ENCODE assay signal across 11 cellular contexts in genomic region chr7:137873524-137873923, GRCh38. TPM values are rescaled to one million over a fixed set of nuclear protein-coding genes. Genes with fewer than 3 reads are reported as not detected.
DNase-seq lines count a peak whose midpoint lies in the region; ATAC-seq and TF ChIP-seq lines count a peak whose summit lies in the region.
"Had no signal": no experiment of that assay in that cellular context is flagged by ENCODE, and none has a peak within 500 bp of the region (broad histone marks: within the 10 kb centered on the region; RNA-seq: fewer than 3 reads in every experiment).

No MANE protein-coding gene starts in this region.

- CTCF ChIA-PET in AG04449 (lab: Yijun Ruan, JAX): interaction anchor here (1.5 to 2.5 kb wide), 2 partner anchors 135 to 217 kb away, joined by 5 to 7 read pairs; no protein-coding TSS in a partner anchor

- TF ChIP-seq CTCF in AG04449 (IDR thresholded peaks at IDR 0.05; ENCODE audit: insufficient read depth, low read length, missing control alignments): no peak
- TF ChIP-seq CTCF in glutamatergic neuron (IDR thresholded peaks at IDR 0.05; ENCODE audit: partially characterized antibody, unreplicated experiment): no peak

- peaks cover 21% of the 10 kb centered on the region for H3K4me1 Mint-ChIP-seq in activated T-helper 2 cell treated with anti-CD3 and anti-CD28 coated beads, Interferon-gamma antibody, Interleukin-2, Interleukin-4, amounts not matched to agents 10 μg/mL and 5 μg/mL and 100 μg/mL, durations not matched to agents 14 hours and 24 hours and 36 hours (ENCODE audit: low read depth)
- peaks cover 13% of the 10 kb centered on the region for H3K4me1 Mint-ChIP-seq in glutamatergic neuron (ENCODE audit: low read depth, unreplicated experiment)

- POLR2A ChIA-PET in AG04449 (lab: Yijun Ruan, JAX): interaction anchor here (0.9 to 1.1 kb wide), 3 partner anchors 9 to 127 kb away, joined by 3 to 6 read pairs (median 4); no protein-coding TSS in a partner anchor

- H3K4me3 ChIP-seq in AG04449 (ENCODE audit: low read depth, low read length): no peak overlapping the region

- no peaks in the 10 kb centered on the region for H3K27me3 Mint-ChIP-seq in activated T-helper 2 cell treated with anti-CD3 and anti-CD28 coated beads, Interferon-gamma antibody, Interleukin-2, Interleukin-4, amounts not matched to agents 10 μg/mL and 5 μg/mL and 100 μg/mL, durations not matched to agents 14 hours and 24 hours and 36 hours (ENCODE audit: low read depth)
- H3K27me3 Mint-ChIP-seq in glutamatergic neuron (ENCODE audit: unreplicated experiment): peaks cover 4% of the 10 kb centered on the region

- no peak overlapping the region for H3K4me3 Mint-ChIP-seq in activated T-helper 2 cell treated with anti-CD3 and anti-CD28 coated beads, Interferon-gamma antibody, Interleukin-2, Interleukin-4, amounts not matched to agents 10 μg/mL and 5 μg/mL and 100 μg/mL, durations not matched to agents 14 hours and 24 hours and 36 hours (ENCODE audit: low read depth)
- peak overlapping the region; percentile 4 for H3K4me3 Mint-ChIP-seq in glutamatergic neuron (ENCODE audit: unreplicated experiment)

- intact Hi-C loops in activated T-helper 2 cell treated with anti-CD3 and anti-CD28 coated beads, Interferon-gamma antibody, Interleukin-2, Interleukin-4, amounts not matched to agents 10 μg/mL and 5 μg/mL and 100 μg/mL, durations not matched to agents 14 hours and 24 hours and 36 hours (cut with micrococcal nuclease): loop anchor here (2.0 kb wide), 1 partner anchor 21 kb away; no protein-coding TSS in a partner anchor

- peaks cover 49% of the 10 kb centered on the region for H3K36me3 Mint-ChIP-seq in activated T-helper 2 cell treated with anti-CD3 and anti-CD28 coated beads, Interferon-gamma antibody, Interleukin-2, Interleukin-4, amounts not matched to agents 10 μg/mL and 5 μg/mL and 100 μg/mL, durations not matched to agents 14 hours and 24 hours and 36 hours (ENCODE audit: low read depth)
- peaks cover 4% of the 10 kb centered on the region for H3K36me3 Mint-ChIP-seq in glutamatergic neuron (ENCODE audit: unreplicated experiment)

- peak; percentile 74 for DNase-seq in AG04449 (ENCODE audit: low read depth, low spot score)
- peak; percentile 91 for DNase-seq in EL
- DNase-seq in activated T-helper 2 cell treated with anti-CD3 and anti-CD28 coated beads, Interferon-gamma antibody, Interleukin-2, Interleukin-4, amounts not matched to agents 10 μg/mL and 5 μg/mL and 100 μg/mL, durations not matched to agents 14 hours and 24 hours and 36 hours (ENCODE audit: low spot score): no peak
- DNase-seq in glutamatergic neuron: no peak
- no peak for DNase-seq in NCI-H1930 (lab: John Stamatoyannopoulos, UW)
- no peak for DNase-seq in AG08396 (ENCODE audit: low spot score)
- DNase-seq: activated effector memory CD4-positive, alpha-beta T cell treated with anti-CD3 and anti-CD28 coated beads, Interleukin-2, amount 50 U/mL, for 16 hours; mesendoderm; NCI-H446 had no signal

- H3K9me3 Mint-ChIP-seq in activated T-helper 2 cell treated with anti-CD3 and anti-CD28 coated beads, Interferon-gamma antibody, Interleukin-2, Interleukin-4, amounts not matched to agents 10 μg/mL and 5 μg/mL and 100 μg/mL, durations not matched to agents 14 hours and 24 hours and 36 hours: peaks cover 2% of the 10 kb centered on the region
- peaks cover 2% of the 10 kb centered on the region for H3K9me3 Mint-ChIP-seq in glutamatergic neuron (ENCODE audit: unreplicated experiment)

- peak overlapping the region; percentile 68 for H3K27ac Mint-ChIP-seq in activated T-helper 2 cell treated with anti-CD3 and anti-CD28 coated beads, Interferon-gamma antibody, Interleukin-2, Interleukin-4, amounts not matched to agents 10 μg/mL and 5 μg/mL and 100 μg/mL, durations not matched to agents 14 hours and 24 hours and 36 hours
- peak overlapping the region; percentile 24 for H3K27ac Mint-ChIP-seq in glutamatergic neuron (ENCODE audit: unreplicated experiment)

- ATAC-seq in HG03521 (IDR thresholded peaks at IDR 0.05; ENCODE audit: unreplicated experiment): no peak
- ATAC-seq in GM19328 (IDR thresholded peaks at IDR 0.05; ENCODE audit: unreplicated experiment): no peak

RNA-seq across cellular contexts. Expression of gene DGKI, which starts 26.8 kb away (rescaled TPM):
- 2.8 and 3.9 TPM in 2 replicates for total RNA-seq in activated T-helper 2 cell treated with anti-CD3 and anti-CD28 coated beads, Interferon-gamma antibody, Interleukin-2, Interleukin-4, amounts not matched to agents 10 μg/mL and 5 μg/mL and 100 μg/mL, durations not matched to agents 14 hours and 24 hours and 36 hours
- 19.4 TPM for total RNA-seq in glutamatergic neuron (ENCODE audit: unreplicated experiment)

Comparison
In these comparisons a context has a peak if more than half of its experiments do, and no peak if none do; other contexts are left out.
1. DNase-seq: peak in AG04449 (single experiment) and EL (single experiment); none in activated T-helper 2 cell treated with anti-CD3 and anti-CD28 coated beads, Interferon-gamma antibody, Interleukin-2, Interleukin-4, amounts not matched to agents 10 μg/mL and 5 μg/mL and 100 μg/mL, durations not matched to agents 14 hours and 24 hours and 36 hours (single experiment), glutamatergic neuron (single experiment), NCI-H1930 (0 of 2) and AG08396 (single experiment).